8 cellular contexts compared by ENCODE assay signal in the genomic region with DNA sequence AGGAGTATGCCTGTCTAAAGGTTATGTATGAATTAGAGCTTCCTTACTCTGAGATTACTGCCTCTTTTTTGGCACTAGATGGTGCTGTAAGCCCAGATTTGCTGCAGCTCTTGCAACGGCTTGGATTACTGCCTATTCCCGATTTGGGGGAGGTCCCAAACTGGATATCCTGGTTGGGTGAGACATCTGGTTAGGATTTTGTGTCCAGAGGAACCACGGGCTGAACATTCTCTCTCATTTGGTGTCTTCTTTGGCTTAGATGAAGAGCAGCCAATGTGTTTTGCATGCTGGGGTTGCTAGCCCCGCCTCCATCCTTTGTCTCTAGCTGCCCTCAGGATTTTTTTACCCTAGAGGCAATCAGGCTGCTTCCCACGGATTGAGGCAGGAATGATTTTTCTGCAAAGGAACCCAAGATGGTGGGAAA. TPM values are rescaled to one million over a fixed set of nuclear protein-coding genes. Genes with fewer than 3 reads are reported as not detected.
A peak's percentile ranks its signal among the peaks of the same experiment; 100 is the strongest.
DNase-seq lines count a peak whose midpoint lies in the region; ATAC-seq and TF ChIP-seq lines count a peak whose summit lies in the region.

No MANE protein-coding gene starts in this region.

- peak overlapping the region; percentile 25 for H3K4me3 Mint-ChIP-seq in activated CD4-positive, alpha-beta memory T cell treated with anti-CD3 and anti-CD28 coated beads, Interleukin-2, amount 10 ng/mL, durations not matched to agents 7 days and 5 days

- peaks cover 1% of the 10 kb centered on the region for H3K4me1 Mint-ChIP-seq in activated CD4-positive, alpha-beta memory T cell treated with anti-CD3 and anti-CD28 coated beads, Interleukin-2, amount 10 ng/mL, durations not matched to agents 7 days and 5 days

- H3K36me3 ChIP-seq in muscle layer of duodenum (ENCODE audit: control insufficient read depth in 1 of 2, insufficient read depth in 2 of 2, low read length in 2 of 2), result no peaks in the 10 kb centered on the region
- H3K36me3 ChIP-seq in transverse colon, result no peaks in the 10 kb centered on the region

- no peaks in the 10 kb centered on the region for H3K36me3 Mint-ChIP-seq in activated CD4-positive, alpha-beta memory T cell treated with anti-CD3 and anti-CD28 coated beads, Interleukin-2, amount 10 ng/mL, durations not matched to agents 7 days and 5 days (ENCODE audit: low read depth)

- no peak overlapping the region for H3K27ac Mint-ChIP-seq in activated CD4-positive, alpha-beta memory T cell treated with anti-CD3 and anti-CD28 coated beads, Interleukin-2, amount 10 ng/mL, durations not matched to agents 7 days and 5 days

- CTCF ChIA-PET in activated CD4-positive, alpha-beta memory T cell treated with anti-CD3 and anti-CD28 coated beads, Interleukin-2, amount 10 ng/mL, durations not matched to agents 7 days and 5 days (lab: Charles Lee), result interaction anchor here (0.6 to 2.3 kb wide), 25 partner anchors 9 to 367 kb away, joined by 3 to 17 read pairs (median 4); partner anchors contain the start of genes FUNDC2 and VBP1

- 13% methylated on average over 5 of the region's 5 CpGs; no CpG with 5 or more reads in 1 of the 2 donors for WGBS in transverse colon (ENCODE audit: low coverage in 1 of 2), 2 donors

- ATAC-seq in HG02852 (IDR thresholded peaks at IDR 0.05; ENCODE audit: unreplicated experiment), result peak; percentile 68
- no peak for ATAC-seq in HG03045 (IDR thresholded peaks at IDR 0.05; ENCODE audit: unreplicated experiment)

- no peaks in the 10 kb centered on the region for H3K27me3 ChIP-seq in muscle layer of duodenum (ENCODE audit: low read depth, low read length)
- no peaks in the 10 kb centered on the region for H3K27me3 ChIP-seq in transverse colon

- intact Hi-C loops in transverse colon (cut with DNase I; ENCODE audit: low total_unique reads), result no loop called here

- no peak for TF ChIP-seq POLR2A in transverse colon (IDR thresholded peaks at IDR 0.05)

- peaks cover 14% of the 10 kb centered on the region for H3K27me3 Mint-ChIP-seq in activated CD4-positive, alpha-beta memory T cell treated with anti-CD3 and anti-CD28 coated beads, Interleukin-2, amount 10 ng/mL, durations not matched to agents 7 days and 5 days

- POLR2A ChIA-PET in activated CD4-positive, alpha-beta memory T cell treated with anti-CD3 and anti-CD28 coated beads, Interleukin-2, amount 10 ng/mL, durations not matched to agents 7 days and 5 days (lab: Charles Lee), result no interaction called here

- DNase-seq in EH (ENCODE audit: low read depth) (peak; percentile 86), NCI-H446 (lab: John Stamatoyannopoulos, UW) (peak; percentile 65 to 86), epithelial cell of proximal tubule (ENCODE audit: low read depth) (peak; percentile 20), transverse colon (peak; percentile 34)
- DNase-seq in activated CD4-positive, alpha-beta memory T cell treated with anti-CD3 and anti-CD28 coated beads, Interleukin-2, amount 10 ng/mL, durations not matched to agents 7 days and 5 days, result peak; percentile 20

- peak overlapping the region; percentile 43 for H3K4me3 ChIP-seq in epithelial cell of proximal tubule (ENCODE audit: low read depth, low read length)
- peak overlapping the region; percentile 37 to 47 for H3K4me3 ChIP-seq in muscle layer of duodenum (ENCODE audit: low read depth in 1 of 2, low read length in 2 of 2)
- peak overlapping the region in 1 of 4 donors; percentile 28 for H3K4me3 ChIP-seq in transverse colon

- in situ Hi-C loops in transverse colon (cut with MboI; ENCODE audit: low pct_ligation_motif_present in 1 of 4, low pct_unique_long_range_greater_than_20kb in 1 of 4, low sequenced_read_pairs in 3 of 4), result no loop called here

- TF ChIP-seq CTCF in epithelial cell of proximal tubule (conservative IDR thresholded peaks at IDR 0.05; ENCODE audit: low read depth, low read length) (peak; percentile 66), transverse colon (IDR thresholded peaks at IDR 0.05) (peak; percentile 43 to 60 (median 49))

- H3K4me1 ChIP-seq in muscle layer of duodenum (ENCODE audit: control insufficient read depth in 1 of 2, insufficient read depth in 2 of 2, low read length in 2 of 2) (peaks cover 0 to 5% of the 10 kb centered on the region in 2 donors), transverse colon (no peaks in the 10 kb centered on the region)

- H3K27ac ChIP-seq in muscle layer of duodenum (ENCODE audit: low read length) (no peak overlapping the region), transverse colon (no peak overlapping the region)

- no peak for TF ChIP-seq EP300 in transverse colon (IDR thresholded peaks at IDR 0.05; ENCODE audit: low read depth)

- no peaks in the 10 kb centered on the region for H3K9me3 ChIP-seq in muscle layer of duodenum (ENCODE audit: control insufficient read depth in 1 of 2, low read length in 2 of 2)
- no peaks in the 10 kb centered on the region for H3K9me3 ChIP-seq in transverse colon

- no peaks in the 10 kb centered on the region for H3K9me3 Mint-ChIP-seq in activated CD4-positive, alpha-beta memory T cell treated with anti-CD3 and anti-CD28 coated beads, Interleukin-2, amount 10 ng/mL, durations not matched to agents 7 days and 5 days

RNA-seq across cellular contexts. Expression of gene F8A1, which starts 31.9 kb away (rescaled TPM):
- total RNA-seq in activated CD4-positive, alpha-beta memory T cell treated with anti-CD3 and anti-CD28 coated beads, Interleukin-2, amount 10 ng/mL, durations not matched to agents 7 days and 5 days, result 10 to 100 TPM; 61.8 to 63.4 TPM
- 12.6 and 22.5 TPM in 2 replicates for total RNA-seq in epithelial cell of proximal tubule
- total RNA-seq in transverse colon, result 10 to 100 TPM in 2 of 4 donors, 1 to 10 TPM in 1, not detected in 1; 1.8 to 18.1 (median 10.0) TPM

Comparison
In these comparisons a context has a peak if more than half of its experiments do, and no peak if none do; other contexts are left out.
1. DNase-seq: peak in every context shown above with its lines; median percentile 86 in EH; 76 in NCI-H446; 34 in transverse colon; 20 in activated CD4-positive, alpha-beta memory T cell treated with anti-CD3 and anti-CD28 coated beads, Interleukin-2, amount 10 ng/mL, durations not matched to agents 7 days and 5 days; 20 in epithelial cell of proximal tubule.